In genomic region chr15:37032091-37032775, GRCh38 we compare ENCODE assay signal across 23 cellular contexts.
A peak's percentile ranks its signal among the peaks of the same experiment; 100 is the strongest.
DNase-seq lines count a peak whose midpoint lies in the region; ATAC-seq, FAIRE-seq and TF ChIP-seq lines count a peak whose summit lies in the region.
"Had no signal": no experiment of that assay in that cellular context is flagged by ENCODE, and none has a peak within 500 bp of the region (broad histone marks: within the 10 kb centered on the region; RNA-seq: fewer than 3 reads in every experiment).

No MANE protein-coding gene starts in this region.

- CTCF ChIA-PET in activated CD8-positive, alpha-beta T cell treated with anti-CD3 and anti-CD28 coated beads, Interleukin-2, amount 10 ng/mL, durations not matched to agents 7 days and 5 days (lab: Charles Lee): no interaction called here

- no peaks in the 10 kb centered on the region for H3K27me3 Mint-ChIP-seq in brain
- H3K27me3 Mint-ChIP-seq in osteocyte (ENCODE audit: unreplicated experiment): no peaks in the 10 kb centered on the region
- H3K27me3 Mint-ChIP-seq in activated CD8-positive, alpha-beta T cell treated with anti-CD3 and anti-CD28 coated beads, Interleukin-2, amount 10 ng/mL, durations not matched to agents 7 days and 5 days (ENCODE audit: low read depth): no peaks in the 10 kb centered on the region
- H3K27me3 Mint-ChIP-seq: stimulated activated naive B cell treated with anti-CD40 and anti-IgM and Interleukin-4, amounts not matched to agents 10 μg/mL and 1 μg/mL and 100 μg/mL, for 72 hours had no signal

- POLR2A ChIA-PET in activated CD8-positive, alpha-beta T cell treated with anti-CD3 and anti-CD28 coated beads, Interleukin-2, amount 10 ng/mL, durations not matched to agents 7 days and 5 days (lab: Charles Lee): no interaction called here

- H3K36me3 Mint-ChIP-seq in brain (peaks cover 52% of the 10 kb centered on the region), osteocyte (ENCODE audit: unreplicated experiment) (peaks cover 48% of the 10 kb centered on the region)
- H3K36me3 Mint-ChIP-seq in activated CD8-positive, alpha-beta T cell treated with anti-CD3 and anti-CD28 coated beads, Interleukin-2, amount 10 ng/mL, durations not matched to agents 7 days and 5 days (ENCODE audit: low read depth): no peaks in the 10 kb centered on the region
- H3K36me3 Mint-ChIP-seq: activated naive CD4-positive, alpha-beta T cell treated with anti-CD3 and anti-CD28 coated beads, Interleukin-2, amount 50 U/mL, for 72 hours; IgD-negative memory B cell; naive thymus-derived CD8-positive, alpha-beta T cell; stimulated activated naive B cell treated with anti-CD40 and anti-IgM and Interleukin-4, amounts not matched to agents 10 μg/mL and 1 μg/mL and 100 μg/mL, for 72 hours had no signal

- H3K9me3 Mint-ChIP-seq in brain (no peaks in the 10 kb centered on the region), osteocyte (ENCODE audit: unreplicated experiment) (no peaks in the 10 kb centered on the region)
- no peaks in the 10 kb centered on the region for H3K9me3 Mint-ChIP-seq in activated CD8-positive, alpha-beta T cell treated with anti-CD3 and anti-CD28 coated beads, Interleukin-2, amount 10 ng/mL, durations not matched to agents 7 days and 5 days (ENCODE audit: insufficient read depth)
- H3K9me3 Mint-ChIP-seq: activated naive CD4-positive, alpha-beta T cell treated with anti-CD3 and anti-CD28 coated beads, Interleukin-2, amount 50 U/mL, for 72 hours; naive thymus-derived CD8-positive, alpha-beta T cell; stimulated activated naive B cell treated with anti-CD40 and anti-IgM and Interleukin-4, amounts not matched to agents 10 μg/mL and 1 μg/mL and 100 μg/mL, for 72 hours had no signal

- peak overlapping the region in 4 of 5 experiments; percentile 17 to 78 (median 54) for H3K27ac Mint-ChIP-seq in brain
- peak overlapping the region; percentile 57 for H3K27ac Mint-ChIP-seq in osteocyte (ENCODE audit: unreplicated experiment)
- H3K27ac Mint-ChIP-seq in activated CD8-positive, alpha-beta T cell treated with anti-CD3 and anti-CD28 coated beads, Interleukin-2, amount 10 ng/mL, durations not matched to agents 7 days and 5 days: no peak overlapping the region
- H3K27ac Mint-ChIP-seq: activated naive CD4-positive, alpha-beta T cell treated with anti-CD3 and anti-CD28 coated beads, Interleukin-2, amount 50 U/mL, for 72 hours; IgD-negative memory B cell; naive thymus-derived CD8-positive, alpha-beta T cell; stimulated activated naive B cell treated with anti-CD40 and anti-IgM and Interleukin-4, amounts not matched to agents 10 μg/mL and 1 μg/mL and 100 μg/mL, for 72 hours had no signal

- FAIRE-seq in GM12892 (lab: Jason Lieb, UNC): peak; percentile 83
- FAIRE-seq: GM18507, keratinocyte had no signal

- no peak for TF ChIP-seq POLR2A in GM12892 (IDR thresholded peaks at IDR 0.05; ENCODE audit: low read depth, low read length)

- no peak for TF ChIP-seq CTCF in brain (conservative IDR thresholded peaks at IDR 0.05)
- TF ChIP-seq CTCF in osteocyte (IDR thresholded peaks at IDR 0.05): no peak

- H3K4me3 Mint-ChIP-seq in brain: peak overlapping the region in 1 of 5 experiments; percentile 62
- no peak overlapping the region for H3K4me3 Mint-ChIP-seq in osteocyte (ENCODE audit: unreplicated experiment)
- no peak overlapping the region for H3K4me3 Mint-ChIP-seq in activated CD8-positive, alpha-beta T cell treated with anti-CD3 and anti-CD28 coated beads, Interleukin-2, amount 10 ng/mL, durations not matched to agents 7 days and 5 days
- H3K4me3 Mint-ChIP-seq: IgD-negative memory B cell; naive thymus-derived CD8-positive, alpha-beta T cell; stimulated activated naive B cell treated with anti-CD40 and anti-IgM and Interleukin-4, amounts not matched to agents 10 μg/mL and 1 μg/mL and 100 μg/mL, for 72 hours had no signal

- no peak for ATAC-seq in HG03378 (IDR thresholded peaks at IDR 0.05; ENCODE audit: unreplicated experiment)
- no peak for ATAC-seq in esophagus mucosa
- no peak for ATAC-seq in activated CD8-positive, alpha-beta T cell treated with anti-CD3 and anti-CD28 coated beads, Interleukin-2, amount 10 ng/mL, durations not matched to agents 7 days and 5 days
- ATAC-seq: activated CD4-positive, CD25-positive, alpha-beta regulatory T cell treated with anti-CD3 and anti-CD28 coated beads, Interleukin-2, amount 50 U/mL, for 24 hours; activated naive CD4-positive, alpha-beta T cell treated with anti-CD3 and anti-CD28 coated beads, Interleukin-2, amount 50 U/mL, for 72 hours; naive thymus-derived CD8-positive, alpha-beta T cell; Panc1; stimulated activated naive B cell treated with anti-CD40 and anti-IgM and Interleukin-4, amounts not matched to agents 10 μg/mL and 1 μg/mL and 100 μg/mL, for 72 hours had no signal

- no peak for DNase-seq in GM12892 (ENCODE audit: insufficient read length)
- DNase-seq in NAMALWA (ENCODE audit: low spot score): peak; percentile 5
- DNase-seq in osteocyte (ENCODE audit: extremely low spot score, unreplicated experiment): no peak
- DNase-seq in activated CD8-positive, alpha-beta T cell treated with anti-CD3 and anti-CD28 coated beads, Interleukin-2, amount 10 ng/mL, durations not matched to agents 7 days and 5 days: no peak
- DNase-seq: AML-193; colonic mucosa; H7; mesenchymal stem cell; MM.1S; naive thymus-derived CD8-positive, alpha-beta T cell; NCI-H748 treated with DMSO at 0.1 percent for 48 hours; stimulated activated naive B cell treated with anti-CD40 and anti-IgM and Interleukin-4, amounts not matched to agents 10 μg/mL and 1 μg/mL and 100 μg/mL, for 72 hours; T-helper 9 cell; thyroid gland had no signal

- H3K4me1 Mint-ChIP-seq in brain (peaks cover 90% of the 10 kb centered on the region), osteocyte (ENCODE audit: unreplicated experiment) (peaks cover 36% of the 10 kb centered on the region)
- no peaks in the 10 kb centered on the region for H3K4me1 Mint-ChIP-seq in activated CD8-positive, alpha-beta T cell treated with anti-CD3 and anti-CD28 coated beads, Interleukin-2, amount 10 ng/mL, durations not matched to agents 7 days and 5 days (ENCODE audit: low read depth)
- H3K4me1 Mint-ChIP-seq: IgD-negative memory B cell; naive thymus-derived CD8-positive, alpha-beta T cell; stimulated activated naive B cell treated with anti-CD40 and anti-IgM and Interleukin-4, amounts not matched to agents 10 μg/mL and 1 μg/mL and 100 μg/mL, for 72 hours had no signal
